Comparison of ENCODE assay signal across 19 cellular contexts in the genomic region with DNA sequence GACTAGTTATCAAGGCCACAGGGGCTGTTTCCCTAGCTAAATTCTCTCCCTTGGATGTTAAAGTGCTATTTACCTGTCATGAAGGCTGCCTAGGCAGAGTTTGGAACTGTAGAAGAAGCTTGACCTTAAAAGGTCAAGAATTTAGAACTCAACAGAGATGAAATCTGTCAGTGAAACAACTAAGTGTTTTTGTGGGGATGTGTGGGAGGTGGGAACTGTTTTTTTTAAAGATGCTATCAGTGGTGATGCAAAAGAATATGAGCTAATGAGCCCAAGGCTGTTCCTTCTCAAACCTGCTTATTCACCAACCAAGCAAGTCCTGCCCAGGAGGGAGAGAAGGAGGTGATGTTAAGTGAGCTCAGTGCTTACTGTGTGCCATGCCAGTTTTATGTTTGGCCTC. TPM values are rescaled to one million over a fixed set of nuclear protein-coding genes. Genes with fewer than 3 reads are reported as not detected.
DNase-seq lines count a peak whose midpoint lies in the region; ATAC-seq, FAIRE-seq and TF ChIP-seq lines count a peak whose summit lies in the region.
"Had no signal": no experiment of that assay in that cellular context is flagged by ENCODE, and none has a peak within 500 bp of the region (broad histone marks: within the 10 kb centered on the region; RNA-seq: fewer than 3 reads in every experiment).

No MANE protein-coding gene starts in this region.

- H3K9me3 ChIP-seq in HEK293 (ENCODE audit: control insufficient read depth, insufficient read depth, low read depth, low read length) (no peaks in the 10 kb centered on the region; the same call in 1 of the 2 replicates), astrocyte (ENCODE audit: insufficient read depth, low read depth, low read length) (no peaks in the 10 kb centered on the region), colonic mucosa (no peaks in the 10 kb centered on the region)
- H3K9me3 ChIP-seq: gastroesophageal sphincter, thyroid gland had no signal

- H3K36me3 ChIP-seq in HEK293 (ENCODE audit: control insufficient read depth in 2 of 2, insufficient read depth in 1 of 2, low read length in 2 of 2) (no peaks in the 10 kb centered on the region), astrocyte (ENCODE audit: insufficient read depth, low read length) (no peaks in the 10 kb centered on the region), kidney epithelial cell (ENCODE audit: control insufficient read depth, insufficient read depth, low read length) (no peaks in the 10 kb centered on the region), colonic mucosa (no peaks in the 10 kb centered on the region)
- H3K36me3 ChIP-seq: gastroesophageal sphincter, thyroid gland had no signal

- peaks cover 18% of the 10 kb centered on the region for H3K4me1 Mint-ChIP-seq in astrocyte (ENCODE audit: low read depth, unreplicated experiment)

- POLR2A ChIA-PET in HEK293 (lab: Yijun Ruan, JAX): no interaction called here

- TF ChIP-seq CTCF in HEK293 (tag by site-specific recombination; IDR thresholded peaks at IDR 0.05): no peak
- no peak for TF ChIP-seq CTCF in astrocyte (IDR thresholded peaks at IDR 0.05; ENCODE audit: insufficient read depth, low read depth, low read length)
- TF ChIP-seq CTCF in kidney epithelial cell (IDR thresholded peaks at IDR 0.05; ENCODE audit: insufficient read depth, low read length, poor library complexity, severe bottlenecking): no peak
- TF ChIP-seq CTCF in colonic mucosa (IDR thresholded peaks at IDR 0.05): no peak

- no peaks in the 10 kb centered on the region for H4K20me1 ChIP-seq in astrocyte (ENCODE audit: insufficient read depth, low read length)

- H3K27ac Mint-ChIP-seq in astrocyte (ENCODE audit: unreplicated experiment): peak overlapping the region; percentile 83
- H3K27ac Mint-ChIP-seq: CD14-positive monocyte; natural killer cell treated with Interleukin-12 subunit alpha and Interleukin-12 subunit beta and Interleukin-15 and Interleukin-18, amount 100 ng/mL, for 72 hours had no signal

- peaks cover 2% of the 10 kb centered on the region for H3K9me3 Mint-ChIP-seq in astrocyte (ENCODE audit: unreplicated experiment)
- H3K9me3 Mint-ChIP-seq: natural killer cell treated with Interleukin-12 subunit alpha and Interleukin-12 subunit beta and Interleukin-15 and Interleukin-18, amount 100 ng/mL, for 72 hours had no signal

- no peak overlapping the region for H3K4me3 Mint-ChIP-seq in astrocyte (ENCODE audit: unreplicated experiment)
- H3K4me3 Mint-ChIP-seq: CD14-positive monocyte; natural killer cell treated with Interleukin-12 subunit alpha and Interleukin-12 subunit beta and Interleukin-15 and Interleukin-18, amount 100 ng/mL, for 72 hours had no signal

- H3K79me2 ChIP-seq in astrocyte (ENCODE audit: insufficient read depth, low read length): no peaks in the 10 kb centered on the region

- H3K36me3 Mint-ChIP-seq in astrocyte (ENCODE audit: low read depth, unreplicated experiment): no peaks in the 10 kb centered on the region
- H3K36me3 Mint-ChIP-seq: CD14-positive monocyte; natural killer cell treated with Interleukin-12 subunit alpha and Interleukin-12 subunit beta and Interleukin-15 and Interleukin-18, amount 100 ng/mL, for 72 hours had no signal

- H2AFZ ChIP-seq in astrocyte (ENCODE audit: low read depth, low read length): no peak overlapping the region

- TF ChIP-seq POLR2A in GM12891 (IDR thresholded peaks at IDR 0.05; ENCODE audit: low read depth, low read length): no peak

- intact Hi-C loops in colonic mucosa (cut with DNase I): no loop called here

- H3K27ac ChIP-seq in HEK293 (ENCODE audit: extremely low read depth, low read depth, low read length) (no peak overlapping the region), astrocyte (ENCODE audit: low read depth, low read length) (no peak overlapping the region), colonic mucosa (no peak overlapping the region)
- H3K27ac ChIP-seq: dorsolateral prefrontal cortex, gastroesophageal sphincter, HL-60, thyroid gland had no signal

- ATAC-seq in GM18873 (IDR thresholded peaks at IDR 0.05; ENCODE audit: low FRiP score, unreplicated experiment): no peak
- ATAC-seq: gastroesophageal sphincter; natural killer cell treated with Interleukin-12 subunit alpha and Interleukin-12 subunit beta and Interleukin-15 and Interleukin-18, amount 100 ng/mL, for 72 hours; Panc1 had no signal

- H3K27me3 ChIP-seq in astrocyte (ENCODE audit: insufficient read depth, low read length) (no peaks in the 10 kb centered on the region), kidney epithelial cell (ENCODE audit: control insufficient read depth, insufficient read depth, low read length) (no peaks in the 10 kb centered on the region), colonic mucosa (no peaks in the 10 kb centered on the region)
- H3K27me3 ChIP-seq: dorsolateral prefrontal cortex, gastroesophageal sphincter, thyroid gland had no signal

- H3K4me2 ChIP-seq in astrocyte (ENCODE audit: low read length): no peak overlapping the region

- H3K9ac ChIP-seq in astrocyte (ENCODE audit: low read length) (no peak overlapping the region), colonic mucosa (ENCODE audit: low read depth in 2 of 2, low read length in 2 of 2) (no peak overlapping the region)

- no peaks in the 10 kb centered on the region for H3K4me1 ChIP-seq in HEK293 (ENCODE audit: control insufficient read depth, insufficient read depth, low read length)
- no peaks in the 10 kb centered on the region for H3K4me1 ChIP-seq in astrocyte (ENCODE audit: insufficient read depth, low read length)
- H3K4me1 ChIP-seq in colonic mucosa: no peaks in the 10 kb centered on the region
- H3K4me1 ChIP-seq: gastroesophageal sphincter, thyroid gland had no signal

- H3K4me3 ChIP-seq in HEK293 (ENCODE audit: low read depth, low read length): no peak overlapping the region
- no peak overlapping the region for H3K4me3 ChIP-seq in astrocyte (ENCODE audit: insufficient read depth, low read depth, low read length)
- no peak overlapping the region for H3K4me3 ChIP-seq in kidney epithelial cell (ENCODE audit: low read depth, low read length)
- H3K4me3 ChIP-seq in colonic mucosa: no peak overlapping the region
- H3K4me3 ChIP-seq: dorsolateral prefrontal cortex, gastroesophageal sphincter, thyroid gland had no signal

- no peaks in the 10 kb centered on the region for H3K27me3 Mint-ChIP-seq in astrocyte (ENCODE audit: low read depth, unreplicated experiment)
- H3K27me3 Mint-ChIP-seq: natural killer cell treated with Interleukin-12 subunit alpha and Interleukin-12 subunit beta and Interleukin-15 and Interleukin-18, amount 100 ng/mL, for 72 hours had no signal

- CTCF ChIA-PET in HEK293 (lab: Yijun Ruan, JAX): interaction anchor here (0.7 to 1.5 kb wide), 2 partner anchors 23 to 1342 kb away, joined by 3 read pairs; no protein-coding TSS in a partner anchor

- no peak for DNase-seq in GM12891 (ENCODE audit: insufficient read length, low spot score)
- DNase-seq in astrocyte (ENCODE audit: low read depth): peak; percentile 73
- DNase-seq in kidney epithelial cell (ENCODE audit: low read depth): peak; percentile 37
- DNase-seq in colonic mucosa: no peak
- DNase-seq in NCI-H2171 treated with DMSO at 0.1 percent for 48 hours (lab: John Stamatoyannopoulos, UW): no peak
- DNase-seq in mucosa of gallbladder (ENCODE audit: low spot score): no peak
- DNase-seq: dorsolateral prefrontal cortex, kidney, NCI-H2171, small intestine, thyroid gland had no signal

- peak; percentile 48 for FAIRE-seq in GM12891 (lab: Jason Lieb, UNC)
- no peak for FAIRE-seq in astrocyte (lab: Jason Lieb, UNC)
- FAIRE-seq: G401.6, kidney, small intestine had no signal

TF ChIP-seq in GM12891, 5 proteins besides CTCF, POLR2A, EP300 and RAD21:
- TF ChIP-seq PAX5 (IDR thresholded peaks at IDR 0.05; ENCODE audit: insufficient read depth, low read length, severe bottlenecking): no peak
- TF ChIP-seq TAF1 (IDR thresholded peaks at IDR 0.05; ENCODE audit: low read depth, low read length): no peak
- TF ChIP-seq POLR2AphosphoS5 (IDR thresholded peaks at IDR 0.05; ENCODE audit: low read depth, low read length): no peak
- TF ChIP-seq SPI1 (IDR thresholded peaks at IDR 0.05; ENCODE audit: low read depth, low read length): no peak
- no peak for TF ChIP-seq POU2F2 (IDR thresholded peaks at IDR 0.05; ENCODE audit: low read depth, low read length)

TF ChIP-seq in HEK293, 187 proteins besides CTCF, POLR2A, EP300 and RAD21 (continues in another document):
- TF ChIP-seq ZNF423 (tag by site-specific recombination; IDR thresholded peaks at IDR 0.05) (no peak), ZNF843 (tag by site-specific recombination; IDR thresholded peaks at IDR 0.05) (0 out of 2 replicates have a peak, but pooled peaks have one; percentile 15), ZFHX2 (tag by site-specific recombination; conservative IDR thresholded peaks at IDR 0.05) (peak; percentile 43; the same call in 1 of the 2 replicates)
- TF ChIP-seq, protein P1, sequence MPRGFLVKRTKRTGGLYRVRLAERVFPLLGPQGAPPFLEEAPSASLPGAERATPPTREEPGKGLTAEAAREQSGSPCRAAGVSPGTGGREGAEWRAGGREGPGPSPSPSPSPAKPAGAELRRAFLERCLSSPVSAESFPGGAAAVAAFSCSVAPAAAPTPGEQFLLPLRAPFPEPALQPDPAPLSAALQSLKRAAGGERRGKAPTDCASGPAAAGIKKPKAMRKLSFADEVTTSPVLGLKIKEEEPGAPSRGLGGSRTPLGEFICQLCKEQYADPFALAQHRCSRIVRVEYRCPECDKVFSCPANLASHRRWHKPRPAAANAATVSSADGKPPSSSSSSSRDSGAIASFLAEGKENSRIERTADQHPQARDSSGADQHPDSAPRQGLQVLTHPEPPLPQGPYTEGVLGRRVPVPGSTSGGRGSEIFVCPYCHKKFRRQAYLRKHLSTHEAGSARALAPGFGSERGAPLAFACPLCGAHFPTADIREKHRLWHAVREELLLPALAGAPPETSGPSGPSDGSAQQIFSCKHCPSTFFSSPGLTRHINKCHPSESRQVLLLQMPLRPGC (tag by site-specific recombination; IDR thresholded peaks at IDR 0.05): no peak
- TF ChIP-seq, protein P2, sequence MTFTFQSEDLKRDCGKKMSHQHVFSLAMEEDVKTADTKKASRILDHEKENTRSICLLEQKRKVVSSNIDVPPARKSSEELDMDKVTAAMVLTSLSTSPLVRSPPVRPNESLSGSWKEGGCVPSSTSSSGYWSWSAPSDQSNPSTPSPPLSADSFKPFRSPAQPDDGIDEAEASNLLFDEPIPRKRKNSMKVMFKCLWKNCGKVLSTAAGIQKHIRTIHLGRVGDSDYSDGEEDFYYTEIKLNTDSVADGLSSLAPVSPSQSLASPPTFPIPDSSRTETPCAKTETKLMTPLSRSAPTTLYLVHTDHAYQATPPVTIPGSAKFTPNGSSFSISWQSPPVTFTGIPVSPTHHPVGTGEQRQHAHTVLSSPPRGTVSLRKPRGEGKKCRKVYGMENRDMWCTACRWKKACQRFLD (tag by site-specific recombination; IDR thresholded peaks at IDR 0.05): no peak

RNA-seq across cellular contexts. Expression of a gene that starts 40.8 kb away (rescaled TPM):
- 6.2 TPM for polyA plus RNA-seq in GM12891 (2012; ENCODE audit: low read depth, missing spikeins)
- total RNA-seq in astrocyte (10.6 and 12.3 TPM in 2 replicates), kidney epithelial cell (18.4 and 22.7 TPM in 2 replicates), colonic mucosa (10 to 100 TPM; 31.4 to 32.0 TPM), mucosa of gallbladder (26.8 TPM)

RNA-seq across cellular contexts. Expression of a gene that starts 42.0 kb away (rescaled TPM):
- polyA plus RNA-seq in GM12891 (2012; ENCODE audit: low read depth, missing spikeins): 0.78 TPM
- total RNA-seq in astrocyte (6.2 and 6.9 TPM in 2 replicates), kidney epithelial cell (4.0 and 4.1 TPM in 2 replicates), colonic mucosa (10 to 100 TPM; 37.2 to 54.4 TPM), mucosa of gallbladder (37.3 TPM)

Comparison
In these comparisons a context has a peak if more than half of its experiments do, and no peak if none do; other contexts are left out.
1. DNase-seq: peak in astrocyte (single experiment) and kidney epithelial cell (single experiment); none in GM12891 (single experiment), colonic mucosa (single experiment), NCI-H2171 treated with DMSO at 0.1 percent for 48 hours (single experiment) and mucosa of gallbladder (single experiment).